In genomic region chr7:155569681-155570080, GRCh38 we compare ENCODE assay signal across 28 cellular contexts. TPM values are rescaled to one million over a fixed set of nuclear protein-coding genes. Genes with fewer than 3 reads are reported as not detected.
"Had no signal": no experiment of that assay in that cellular context is flagged by ENCODE, and none has a peak within 500 bp of the region (broad histone marks: within the 10 kb centered on the region; RNA-seq: fewer than 3 reads in every experiment).

No MANE protein-coding gene starts in this region.

- DNase-seq: activated CD4-positive, alpha-beta T cell treated with anti-CD3 and anti-CD28 coated beads for 48 hours; activated CD4-positive, alpha-beta T cell treated with anti-CD3 and anti-CD28 coated beads, Interleukin-2, amount 50 U/mL, for 4 hours; activated CD4-positive, CD25-positive, alpha-beta regulatory T cell treated with anti-CD3 and anti-CD28 coated beads, Interleukin-2, amount 50 U/mL, for 72 hours; activated CD8-positive, alpha-beta memory T cell treated with anti-CD3 and anti-CD28 coated beads, Interleukin-2, amount 10 ng/mL, durations not matched to agents 7 days and 5 days; activated effector memory CD4-positive, alpha-beta T cell treated with Interleukin-2 at 50 U/mL for 16 hours; activated naive CD4-positive, alpha-beta T cell; activated T-cell treated with anti-CD3 and anti-CD28 coated beads, Interleukin-2, amount 50 U/mL, for 24 hours; aorta; KG1; NCI-H1048; NCI-H146; NCI-H1930; NCI-H2171; NCI-H2227 treated with DMSO at 0.1 percent for 48 hours; NCI-H82; RPMI8226; SHP77; SW 1271 had no signal

- H3K4me3 ChIP-seq: breast epithelium, SJSA1 had no signal

- H3K27ac Mint-ChIP-seq: activated CD8-positive, alpha-beta memory T cell treated with anti-CD3 and anti-CD28 coated beads, Interleukin-2, amount 10 ng/mL, durations not matched to agents 7 days and 5 days; activated naive CD4-positive, alpha-beta T cell treated with anti-CD3 and anti-CD28 coated beads, Interleukin-2, amount 50 U/mL, for 24 hours; activated T-cell treated with anti-CD3 and anti-CD28 coated beads, Interleukin-2, amount 50 U/mL, for 24 hours; activated T-helper 1 cell treated with anti-CD3 and anti-CD28 coated beads, Interleukin-12 subunit alpha, Interleukin-12 subunit beta, Interleukin-2, Interleukin-4 antibody, amounts not matched to agents 30 ng/mL and 10 ng/mL and 1 ng/mL, durations not matched to agents 14 hours and 24 hours and 36 hours had no signal

- H3K36me3 ChIP-seq: breast epithelium, SJSA1 had no signal

- H3K36me3 Mint-ChIP-seq: activated CD8-positive, alpha-beta memory T cell treated with anti-CD3 and anti-CD28 coated beads, Interleukin-2, amount 10 ng/mL, durations not matched to agents 7 days and 5 days; activated naive CD4-positive, alpha-beta T cell treated with anti-CD3 and anti-CD28 coated beads, Interleukin-2, amount 50 U/mL, for 24 hours had no signal

- ATAC-seq: activated CD8-positive, alpha-beta memory T cell treated with anti-CD3 and anti-CD28 coated beads, Interleukin-2, amount 10 ng/mL, durations not matched to agents 7 days and 5 days; SK-N-SH treated with all-trans-retinoic acid at 6 μM for 48 hours had no signal

- H3K4me1 Mint-ChIP-seq: activated CD8-positive, alpha-beta memory T cell treated with anti-CD3 and anti-CD28 coated beads, Interleukin-2, amount 10 ng/mL, durations not matched to agents 7 days and 5 days; activated naive CD4-positive, alpha-beta T cell treated with anti-CD3 and anti-CD28 coated beads, Interleukin-2, amount 50 U/mL, for 24 hours had no signal

- H3K4me1 ChIP-seq: breast epithelium, SJSA1 had no signal

- H3K9me3 Mint-ChIP-seq: activated naive CD4-positive, alpha-beta T cell treated with anti-CD3 and anti-CD28 coated beads, Interleukin-2, amount 50 U/mL, for 24 hours; activated T-cell treated with anti-CD3 and anti-CD28 coated beads, Interleukin-2, amount 50 U/mL, for 24 hours; activated T-helper 1 cell treated with anti-CD3 and anti-CD28 coated beads, Interleukin-12 subunit alpha, Interleukin-12 subunit beta, Interleukin-2, Interleukin-4 antibody, amounts not matched to agents 30 ng/mL and 10 ng/mL and 1 ng/mL, durations not matched to agents 14 hours and 24 hours and 36 hours had no signal

- H3K9me3 ChIP-seq: breast epithelium, SJSA1 had no signal

- H3K27me3 Mint-ChIP-seq: activated CD8-positive, alpha-beta memory T cell treated with anti-CD3 and anti-CD28 coated beads, Interleukin-2, amount 10 ng/mL, durations not matched to agents 7 days and 5 days; activated naive CD4-positive, alpha-beta T cell treated with anti-CD3 and anti-CD28 coated beads, Interleukin-2, amount 50 U/mL, for 24 hours had no signal

- H3K4me3 Mint-ChIP-seq: activated CD8-positive, alpha-beta memory T cell treated with anti-CD3 and anti-CD28 coated beads, Interleukin-2, amount 10 ng/mL, durations not matched to agents 7 days and 5 days; activated naive CD4-positive, alpha-beta T cell treated with anti-CD3 and anti-CD28 coated beads, Interleukin-2, amount 50 U/mL, for 24 hours; activated T-cell treated with anti-CD3 and anti-CD28 coated beads, Interleukin-2, amount 50 U/mL, for 24 hours; activated T-helper 1 cell treated with anti-CD3 and anti-CD28 coated beads, Interleukin-12 subunit alpha, Interleukin-12 subunit beta, Interleukin-2, Interleukin-4 antibody, amounts not matched to agents 30 ng/mL and 10 ng/mL and 1 ng/mL, durations not matched to agents 14 hours and 24 hours and 36 hours had no signal

- H3K27ac ChIP-seq: breast epithelium, SJSA1 had no signal

RNA-seq across cellular contexts. Expression of gene CNPY1, which starts 23.3 kb away (rescaled TPM):
- total RNA-seq: activated CD8-positive, alpha-beta memory T cell treated with anti-CD3 and anti-CD28 coated beads, Interleukin-2, amount 10 ng/mL, durations not matched to agents 7 days and 5 days; activated T-helper 1 cell treated with anti-CD3 and anti-CD28 coated beads, Interleukin-12 subunit alpha, Interleukin-12 subunit beta, Interleukin-2, Interleukin-4 antibody, amounts not matched to agents 30 ng/mL and 10 ng/mL and 1 ng/mL, durations not matched to agents 14 hours and 24 hours and 36 hours; aorta; LHCN-M2; M059J; NCI-H460; OCI-LY7; SJSA1; T-helper 1 cell treated with Interleukin-12 subunit alpha and Interleukin-12 subunit beta and Interleukin-4 antibody, amounts not matched to agents 30 ng/mL and 1 ng/mL, for 36 hours had no signal
- polyA plus RNA-seq: aorta had no signal
